ENCODE assay signal across 8 cellular contexts in genomic region chr6:113969888-113970807, GRCh38. TPM values are rescaled to one million over a fixed set of nuclear protein-coding genes. Genes with fewer than 3 reads are reported as not detected.
DNase-seq lines count a peak whose midpoint lies in the region; ATAC-seq, FAIRE-seq and TF ChIP-seq lines count a peak whose summit lies in the region.

No MANE protein-coding gene starts in this region.

- peak overlapping the region; percentile 84 for H3K4me3 ChIP-seq in ACC112 (ENCODE audit: low read depth, low read length)
- peak overlapping the region; percentile 73 to 99 (median 93) for H3K4me3 ChIP-seq in endothelial cell of umbilical vein (replicated peaks in 1 of 3; ENCODE audit: insufficient read depth in 1 of 3, low read depth in 1 of 3, low read length in 3 of 3)

- POLR2A ChIA-PET in endothelial cell of umbilical vein (lab: Charles Lee), result interaction anchor here (1.4 kb wide), 1 partner anchor 25 kb away, joined by 5 read pairs; no protein-coding TSS in a partner anchor

- peak; percentile 20 for ATAC-seq in GM18520 (IDR thresholded peaks at IDR 0.05; ENCODE audit: unreplicated experiment)
- peak; percentile 40 for ATAC-seq in HG03064 (IDR thresholded peaks at IDR 0.05; ENCODE audit: low read depth, unreplicated experiment)

- peaks cover 12% of the 10 kb centered on the region for H4K20me1 ChIP-seq in endothelial cell of umbilical vein (replicated peaks; ENCODE audit: control insufficient read depth, extremely low read depth, insufficient read depth, low read length)

- TF ChIP-seq CTCF in endothelial cell of umbilical vein (IDR thresholded peaks at IDR 0.05; ENCODE audit: extremely low read depth in 1 of 2, insufficient read depth in 1 of 2, low read depth in 1 of 2, low read length in 2 of 2), result no peak

- H3K79me2 ChIP-seq in ACC112 (ENCODE audit: control insufficient read depth, insufficient read depth, low read length, unreplicated experiment) (peaks cover 60% of the 10 kb centered on the region), endothelial cell of umbilical vein (ENCODE audit: control insufficient read depth, insufficient read depth, low read length) (peaks cover 60% of the 10 kb centered on the region)

- no peaks in the 10 kb centered on the region for H3K9me3 ChIP-seq in endothelial cell of umbilical vein (replicated peaks; ENCODE audit: control insufficient read depth, insufficient read depth, low read length)

- TF ChIP-seq POLR2A in endothelial cell of umbilical vein (IDR thresholded peaks at IDR 0.05; ENCODE audit: low read depth, low read length), result no peak

- FAIRE-seq in endothelial cell of umbilical vein (lab: Jason Lieb, UNC), result peak; percentile 62

- H2AFZ ChIP-seq in ACC112 (ENCODE audit: low read length, unreplicated experiment), result peak overlapping the region; percentile 80
- H2AFZ ChIP-seq in endothelial cell of umbilical vein (ENCODE audit: low read depth, low read length), result peak overlapping the region; percentile 100

- intact Hi-C loops in endothelial cell of umbilical vein (cut with micrococcal nuclease), result loop anchor here (1.0 kb wide), 1 partner anchor 25 kb away; no protein-coding TSS in a partner anchor

- no peaks in the 10 kb centered on the region for H3K9me1 ChIP-seq in endothelial cell of umbilical vein (replicated peaks; ENCODE audit: control insufficient read depth, extremely low read depth, insufficient read depth, low read length)

- H3K27me3 ChIP-seq in ACC112 (ENCODE audit: insufficient read depth, low read length) (no peaks in the 10 kb centered on the region), endothelial cell of umbilical vein (ENCODE audit: control insufficient read depth in 2 of 2, insufficient read depth in 2 of 2, low read length in 2 of 2) (no peaks in the 10 kb centered on the region)

- peaks cover 32% of the 10 kb centered on the region for H3K4me1 ChIP-seq in ACC112 (ENCODE audit: control insufficient read depth, insufficient read depth, low read length, unreplicated experiment)
- peaks cover 24% of the 10 kb centered on the region for H3K4me1 ChIP-seq in endothelial cell of umbilical vein (ENCODE audit: control insufficient read depth, extremely low read depth, insufficient read depth, low read length)

- H3K9ac ChIP-seq in endothelial cell of umbilical vein (replicated peaks; ENCODE audit: extremely low read depth, insufficient read depth, low read length), result peak overlapping the region; percentile 99

- H3K27ac ChIP-seq in ACC112 (ENCODE audit: low read depth, low read length) (peak overlapping the region; percentile 75; the same call in 1 of the 2 replicates), endothelial cell of umbilical vein (ENCODE audit: insufficient read depth, low read depth, low read length) (peak overlapping the region; percentile 93)

- DNase-seq in NCI-H748 (lab: John Stamatoyannopoulos, UW; ENCODE audit: unreplicated experiment) (peak; percentile 71), endothelial cell of umbilical vein (ENCODE audit: low read depth, low spot score) (peak; percentile 71), midbrain (lab: John Stamatoyannopoulos, UW) (peak; percentile 51)
- DNase-seq in activated CD8-positive, alpha-beta memory T cell treated with anti-CD3 and anti-CD28 coated beads, Interleukin-2, amount 50 U/mL, for 48 hours, result peak; percentile 76
- DNase-seq in stimulated activated CD8-positive, alpha-beta memory T cell treated with anti-CD3 and anti-CD28 coated beads, Interleukin-2, amount 100 ng/mL, for 48 hours (ENCODE audit: low read depth in 2 of 2), result peak; percentile 32 to 41

- no peaks in the 10 kb centered on the region for H3K36me3 ChIP-seq in ACC112 (ENCODE audit: insufficient read depth, low read length)
- no peaks in the 10 kb centered on the region for H3K36me3 ChIP-seq in endothelial cell of umbilical vein (ENCODE audit: control insufficient read depth in 2 of 2, extremely low read depth in 1 of 2, insufficient read depth in 2 of 2, low read length in 2 of 2)

- dilution Hi-C loops in endothelial cell of umbilical vein (cut with MboI; ENCODE audit: extremely low pct_ligation_motif_present, low sequenced_read_pairs), result no loop called here

- TSS peak; percentile 30 for BruUV-seq in endothelial cell of umbilical vein (replicated peaks; lab: Mats Ljungman, UMichigan)

- H3K4me2 ChIP-seq in endothelial cell of umbilical vein (ENCODE audit: insufficient read depth, low read length), result peak overlapping the region; percentile 99

- CTCF ChIA-PET in endothelial cell of umbilical vein (lab: Charles Lee), result interaction anchor here (1.0 to 1.2 kb wide), 3 partner anchors 11 to 138 kb away, joined by 4 to 6 read pairs (median 4); no protein-coding TSS in a partner anchor

TF ChIP-seq in endothelial cell of umbilical vein, 7 proteins besides CTCF, POLR2A, EP300 and RAD21:
- TF ChIP-seq EZH2 (IDR thresholded peaks at IDR 0.05; ENCODE audit: borderline replicate concordance, low read depth, low read length, severe bottlenecking) (no peak), MYC (IDR thresholded peaks at IDR 0.05; ENCODE audit: low read depth, low read length) (no peak), GATA2 (IDR thresholded peaks at IDR 0.05; ENCODE audit: insufficient read depth, insufficient read length, low read depth, low read length) (no peak), POLR2AphosphoS5 (IDR thresholded peaks at IDR 0.05; ENCODE audit: insufficient read depth, low read depth, low read length) (no peak), JUN (IDR thresholded peaks at IDR 0.05; ENCODE audit: borderline replicate concordance, insufficient read depth, insufficient read length, low read depth) (no peak), FOS (IDR thresholded peaks at IDR 0.05; ENCODE audit: borderline replicate concordance, insufficient read depth, low read length) (no peak), MAX (IDR thresholded peaks at IDR 0.05; ENCODE audit: insufficient read depth, insufficient read length) (no peak)

RNA-seq across cellular contexts. Expression of gene HDAC2, which starts 0.8 kb away (rescaled TPM):
- 142 and 148 TPM in 2 replicates for total RNA-seq in endothelial cell of umbilical vein
- polyA plus RNA-seq in endothelial cell of umbilical vein, result 90.3 and 121 TPM in 2 replicates
- polyA plus RNA-seq in endothelial cell of umbilical vein (2011; cell fraction: cytosol; rRNA removed), result 128 and 148 TPM in 2 replicates
- polyA plus RNA-seq in endothelial cell of umbilical vein (2011; cell fraction: nucleus; rRNA removed), result 107 and 136 TPM in 2 replicates
- 163 and 231 TPM in 2 replicates for polyA plus RNA-seq in endothelial cell of umbilical vein (2012)
- 151 and 160 TPM in 2 replicates for polyA minus RNA-seq in endothelial cell of umbilical vein
- 133 TPM for polyA minus RNA-seq in endothelial cell of umbilical vein (2011; cell fraction: cytosol; rRNA and poly(A)+ RNA removed)
- polyA minus RNA-seq in endothelial cell of umbilical vein (2011; cell fraction: nucleus; rRNA and poly(A)+ RNA removed), result 74.9 and 95.5 TPM in 2 replicates

Comparison
In these comparisons a context has a peak if more than half of its experiments do, and no peak if none do; other contexts are left out.
1. Peak in every context shown above with its lines: DNase-seq, ATAC-seq, H3K4me3 ChIP-seq and H3K27ac ChIP-seq.